ENCODE assay signal across 8 cellular contexts in genomic region chr14:68734231-68734732, GRCh38. TPM values are rescaled to one million over a fixed set of nuclear protein-coding genes. Genes with fewer than 3 reads are reported as not detected.
A peak's percentile ranks its signal among the peaks of the same experiment; 100 is the strongest.
DNase-seq lines count a peak whose midpoint lies in the region; ATAC-seq lines count a peak whose summit lies in the region.

No MANE protein-coding gene starts in this region.

- H3K36me3 ChIP-seq in rectal smooth muscle tissue (ENCODE audit: control insufficient read depth, insufficient read depth, low read length) = no peaks in the 10 kb centered on the region

- H3K27me3 ChIP-seq in rectal smooth muscle tissue (ENCODE audit: control insufficient read depth, insufficient read depth, low read length) = no peaks in the 10 kb centered on the region

- H3K27ac ChIP-seq in rectal smooth muscle tissue (ENCODE audit: low read depth, low read length) = no peak overlapping the region

- no peaks in the 10 kb centered on the region for H3K36me3 Mint-ChIP-seq in activated T-cell treated with anti-CD3 and anti-CD28 coated beads, Interleukin-2, amount 50 U/mL, for 72 hours (ENCODE audit: insufficient read depth in 2 of 2)

- peaks cover 11% of the 10 kb centered on the region for H3K4me1 ChIP-seq in rectal smooth muscle tissue (ENCODE audit: control insufficient read depth, insufficient read depth, low read length)

- no peaks in the 10 kb centered on the region for H3K9me3 Mint-ChIP-seq in activated T-cell treated with anti-CD3 and anti-CD28 coated beads, Interleukin-2, amount 50 U/mL, for 72 hours

- H3K9ac ChIP-seq in rectal smooth muscle tissue (ENCODE audit: low read length) = no peak overlapping the region

- H3K27me3 Mint-ChIP-seq in activated T-cell treated with anti-CD3 and anti-CD28 coated beads, Interleukin-2, amount 50 U/mL, for 72 hours (ENCODE audit: low read depth) = no peaks in the 10 kb centered on the region

- DNase-seq in KG1 (lab: John Stamatoyannopoulos, UW) (peak; percentile 14), OCI-M2 (lab: John Stamatoyannopoulos, UW; ENCODE audit: unreplicated experiment) (no peak), Ammon's horn (ENCODE audit: low spot score) (no peak)
- peak; percentile 25 to 40 for DNase-seq in activated T-cell treated with anti-CD3 and anti-CD28 coated beads, Interleukin-2, amount 50 U/mL, for 72 hours

- peak; percentile 61 for ATAC-seq in GM19035 (IDR thresholded peaks at IDR 0.05; ENCODE audit: unreplicated experiment)
- peak; percentile 71 to 73 for ATAC-seq in activated T-cell treated with anti-CD3 and anti-CD28 coated beads, Interleukin-2, amount 50 U/mL, for 72 hours (replicated peaks in 1 of 2)
- ATAC-seq in GM18519 (IDR thresholded peaks at IDR 0.05; ENCODE audit: low FRiP score, unreplicated experiment) = no peak
- no peak for ATAC-seq in HG03469 (IDR thresholded peaks at IDR 0.05; ENCODE audit: unreplicated experiment)

- H3K4me1 Mint-ChIP-seq in activated T-cell treated with anti-CD3 and anti-CD28 coated beads, Interleukin-2, amount 50 U/mL, for 72 hours (ENCODE audit: low read depth) = peaks cover 53% of the 10 kb centered on the region

- H3K4me3 Mint-ChIP-seq in activated T-cell treated with anti-CD3 and anti-CD28 coated beads, Interleukin-2, amount 50 U/mL, for 72 hours = peak overlapping the region; percentile 62 to 67

- peak overlapping the region; percentile 94 for H3K27ac Mint-ChIP-seq in activated T-cell treated with anti-CD3 and anti-CD28 coated beads, Interleukin-2, amount 50 U/mL, for 72 hours

- peak overlapping the region; percentile 19 for H3K4me3 ChIP-seq in rectal smooth muscle tissue (ENCODE audit: low read length)

RNA-seq across cellular contexts. Expression of gene ZFP36L1, which starts 58.6 kb away (rescaled TPM):
- 10 to 100 TPM; 95.0 TPM for total RNA-seq in activated T-cell treated with anti-CD3 and anti-CD28 coated beads, Interleukin-2, amount 50 U/mL, for 72 hours

Comparison
In these comparisons a context has a peak if more than half of its experiments do, and no peak if none do; other contexts are left out.
1. ATAC-seq: peak in GM19035 (single experiment) and activated T-cell treated with anti-CD3 and anti-CD28 coated beads, Interleukin-2, amount 50 U/mL, for 72 hours (2 of 2); none in GM18519 (single experiment) and HG03469 (single experiment).
2. DNase-seq: peak in KG1 (single experiment) and activated T-cell treated with anti-CD3 and anti-CD28 coated beads, Interleukin-2, amount 50 U/mL, for 72 hours (2 of 2); none in OCI-M2 (single experiment) and Ammon's horn (single experiment).